Comparison of ENCODE assay signal across 15 cellular contexts in genomic region chr7:141366098-141366621, GRCh38.
DNase-seq lines count a peak whose midpoint lies in the region; ATAC-seq and TF ChIP-seq lines count a peak whose summit lies in the region.
"Had no signal": no experiment of that assay in that cellular context is flagged by ENCODE, and none has a peak within 500 bp of the region (broad histone marks: within the 10 kb centered on the region; RNA-seq: fewer than 3 reads in every experiment).

No MANE protein-coding gene starts in this region.

- no peaks in the 10 kb centered on the region for H3K36me3 Mint-ChIP-seq in neural progenitor cell

- DNase-seq in EH (ENCODE audit: low read depth): peak; percentile 41
- peak in 1 of 2 experiments; percentile 70 for DNase-seq in SJSA1 (ENCODE audit: low read depth in 1 of 2, low spot score in 2 of 2)
- no peak for DNase-seq in left ventricle myocardium superior
- peak; percentile 85 for DNase-seq in neural progenitor cell (ENCODE audit: low spot score)
- DNase-seq in NCI-H1930 (lab: John Stamatoyannopoulos, UW): no peak
- DNase-seq in lower leg skin (ENCODE audit: low spot score in 2 of 2): no peak
- no peak for DNase-seq in NCI-H2029 (lab: John Stamatoyannopoulos, UW)
- DNase-seq: ACHN; activated CD4-positive, alpha-beta T cell treated with anti-CD3 and anti-CD28 coated beads for 4 hours; Calu3; stimulated activated CD4-positive, alpha-beta T cell treated with anti-CD3 and anti-CD28 coated beads, Interleukin-15, amount 100 ng/mL, for 24 hours had no signal

- no peaks in the 10 kb centered on the region for H3K9me3 Mint-ChIP-seq in neural progenitor cell
- H3K9me3 Mint-ChIP-seq: T-helper 1 cell treated with Interleukin-12 subunit alpha and Interleukin-12 subunit beta and Interleukin-4 antibody, amounts not matched to agents 30 μg/mL and 1 μg/mL, for 36 hours had no signal

- H3K27ac ChIP-seq in SJSA1 (peak overlapping the region; percentile 82), neural progenitor cell (peak overlapping the region; percentile 99)
- H3K27ac ChIP-seq: ascending aorta had no signal

- peak overlapping the region; percentile 87 for H3K4me2 ChIP-seq in neural progenitor cell

- TF ChIP-seq CTCF in neural progenitor cell (IDR thresholded peaks at IDR 0.05) (no peak), lower leg skin (IDR thresholded peaks at IDR 0.05) (no peak)

- no peaks in the 10 kb centered on the region for H4K20me1 ChIP-seq in neural progenitor cell (ENCODE audit: low read depth)

- H3K4me1 ChIP-seq in SJSA1 (replicated peaks): peaks cover 46% of the 10 kb centered on the region
- H3K4me1 ChIP-seq in neural progenitor cell: peaks cover 48% of the 10 kb centered on the region
- H3K4me1 ChIP-seq: ascending aorta had no signal

- H3K4me3 Mint-ChIP-seq in neural progenitor cell: peak overlapping the region; percentile 0
- H3K4me3 Mint-ChIP-seq: T-helper 1 cell treated with Interleukin-12 subunit alpha and Interleukin-12 subunit beta and Interleukin-4 antibody, amounts not matched to agents 30 μg/mL and 1 μg/mL, for 36 hours had no signal

- H3F3A ChIP-seq in neural progenitor cell (ENCODE audit: low read depth): peaks cover 25% of the 10 kb centered on the region

- H3K4me3 ChIP-seq in SJSA1: no peak overlapping the region
- H3K4me3 ChIP-seq in neural progenitor cell: peak overlapping the region; percentile 40
- H3K4me3 ChIP-seq in lower leg skin (ENCODE audit: low read depth, poor library complexity, severe bottlenecking): no peak overlapping the region
- H3K4me3 ChIP-seq: ascending aorta had no signal

- H3K9me3 ChIP-seq in SJSA1 (replicated peaks) (no peaks in the 10 kb centered on the region), neural progenitor cell (ENCODE audit: low read depth) (no peaks in the 10 kb centered on the region)
- H3K9me3 ChIP-seq: ascending aorta had no signal

- H3K79me2 ChIP-seq in neural progenitor cell (ENCODE audit: low read depth): no peaks in the 10 kb centered on the region

- H3K4me1 Mint-ChIP-seq in neural progenitor cell: peaks cover 43% of the 10 kb centered on the region

- no peaks in the 10 kb centered on the region for H3K36me3 ChIP-seq in SJSA1
- H3K36me3 ChIP-seq in neural progenitor cell: no peaks in the 10 kb centered on the region
- H3K36me3 ChIP-seq: ascending aorta had no signal

- H3K27me3 Mint-ChIP-seq in neural progenitor cell (ENCODE audit: insufficient read depth, low read depth): no peaks in the 10 kb centered on the region

- H3K9ac ChIP-seq in neural progenitor cell: no peak overlapping the region

- intact Hi-C loops in left ventricle myocardium superior (cut with micrococcal nuclease): no loop called here
- intact Hi-C loops in lower leg skin (cut with DNase I; ENCODE audit: low total_unique reads): no loop called here

- peak overlapping the region; percentile 31 for H3K27ac Mint-ChIP-seq in neural progenitor cell
- H3K27ac Mint-ChIP-seq: T-helper 1 cell treated with Interleukin-12 subunit alpha and Interleukin-12 subunit beta and Interleukin-4 antibody, amounts not matched to agents 30 μg/mL and 1 μg/mL, for 36 hours had no signal

- WGBS in lower leg skin, 2 donors: 41 to 52% methylated on average over 6 of the region's 6 CpGs

- TF ChIP-seq POLR2A in lower leg skin (IDR thresholded peaks at IDR 0.05): no peak

- ATAC-seq in left ventricle myocardium superior (peak; percentile 75), GM19023 (IDR thresholded peaks at IDR 0.05; ENCODE audit: unreplicated experiment) (no peak)
- ATAC-seq: Panc1 had no signal

- H3K27me3 ChIP-seq in SJSA1 (replicated peaks) (no peaks in the 10 kb centered on the region), neural progenitor cell (no peaks in the 10 kb centered on the region)
- H3K27me3 ChIP-seq: ascending aorta had no signal

- peak overlapping the region; percentile 91 for H2AFZ ChIP-seq in neural progenitor cell (replicated peaks)

Comparison
In these comparisons a context has a peak if more than half of its experiments do, and no peak if none do; other contexts are left out.
1. DNase-seq: peak in EH (single experiment) and neural progenitor cell (single experiment); none in left ventricle myocardium superior (single experiment), NCI-H1930 (0 of 2), lower leg skin (0 of 2) and NCI-H2029 (single experiment).